11 cellular contexts compared by ENCODE assay signal in genomic region chr6:35419431-35419830, GRCh38. TPM values are rescaled to one million over a fixed set of nuclear protein-coding genes. Genes with fewer than 3 reads are reported as not detected.
DNase-seq lines count a peak whose midpoint lies in the region; ATAC-seq, FAIRE-seq and TF ChIP-seq lines count a peak whose summit lies in the region.
"Had no signal": no experiment of that assay in that cellular context is flagged by ENCODE, and none has a peak within 500 bp of the region (broad histone marks: within the 10 kb centered on the region; RNA-seq: fewer than 3 reads in every experiment).

No MANE protein-coding gene starts in this region.

- no peaks in the 10 kb centered on the region for H3K9me2 ChIP-seq in OCI-LY1 (ENCODE audit: low read depth, low read length)

- H3K4me2 ChIP-seq in HepG2 (ENCODE audit: low read depth, low read length) (no peak overlapping the region), OCI-LY1 (ENCODE audit: low read length) (no peak overlapping the region)

- intact Hi-C loops in HepG2 (cut with micrococcal nuclease; ENCODE audit: unreplicated experiment) (loop anchor here (1.0 kb wide), 1 partner anchor 30 kb away; no protein-coding TSS in a partner anchor), right lobe of liver (cut with DNase I) (no loop called here)

- H3K9me3 Mint-ChIP-seq in endodermal cell = no peaks in the 10 kb centered on the region

- H3K9ac ChIP-seq in HepG2 (ENCODE audit: insufficient read depth, low read depth, low read length) (no peak overlapping the region), OCI-LY1 (ENCODE audit: low read length) (no peak overlapping the region), endodermal cell (ENCODE audit: extremely low read depth, low read length, poor library complexity, severe bottlenecking) (no peak overlapping the region)

- H4K20me1 ChIP-seq in HepG2 (ENCODE audit: insufficient read depth, low read length) (peaks cover 3% of the 10 kb centered on the region; the same call in 1 of the 2 replicates), OCI-LY1 (ENCODE audit: insufficient read depth, low read length) (no peaks in the 10 kb centered on the region)

- H2AFZ ChIP-seq in HepG2 (ENCODE audit: low read length) = no peak overlapping the region
- no peak overlapping the region for H2AFZ ChIP-seq in OCI-LY1 (ENCODE audit: low read length)

- no peak for TF ChIP-seq EP300 in HepG2 (IDR thresholded peaks at IDR 0.05; ENCODE audit: low read depth in 2 of 2, low read length in 2 of 2)
- no peak for TF ChIP-seq EP300 in HepG2 (CRISPR knock-in tag; IDR thresholded peaks at IDR 0.05; ENCODE audit: borderline replicate concordance)

- no peaks in the 10 kb centered on the region for H3K9me3 ChIP-seq in HepG2 (ENCODE audit: low read length)
- no peaks in the 10 kb centered on the region for H3K9me3 ChIP-seq in right lobe of liver
- no peaks in the 10 kb centered on the region for H3K9me3 ChIP-seq in OCI-LY1 (ENCODE audit: low read length)
- no peaks in the 10 kb centered on the region for H3K9me3 ChIP-seq in endodermal cell (ENCODE audit: control insufficient read depth, low read length)

- DNase-seq in HepG2 (ENCODE audit: low spot score) (peak; percentile 50), right lobe of liver (no peak), endodermal cell (peak; percentile 54), HK-2 (ENCODE audit: unreplicated experiment) (no peak), SW480 (ENCODE audit: low spot score) (no peak)
- no peak for DNase-seq in activated effector memory CD4-positive, alpha-beta T cell treated with Interleukin-2 at 50 U/mL for 16 hours
- DNase-seq: NCI-H1048 had no signal

- H3K27ac ChIP-seq in HepG2 (ENCODE audit: extremely low read length, insufficient read depth, low read length) = no peak overlapping the region
- no peak overlapping the region for H3K27ac ChIP-seq in right lobe of liver
- H3K27ac ChIP-seq in OCI-LY1 (ENCODE audit: low read depth, low read length, poor library complexity, severe bottlenecking) = no peak overlapping the region
- no peak overlapping the region for H3K27ac ChIP-seq in endodermal cell (ENCODE audit: low read depth, low read length)

- in situ Hi-C loops in HepG2 (cut with HindIII; ENCODE audit: extremely low pct_ligation_motif_present, low pct_unique_long_range_greater_than_20kb) = no loop called here

- H3K4me1 ChIP-seq in HepG2 (ENCODE audit: insufficient read depth, low read length) = peaks cover 30% of the 10 kb centered on the region
- H3K4me1 ChIP-seq in right lobe of liver = peaks cover 0 to 26% (median 7%) of the 10 kb centered on the region in 4 donors
- H3K4me1 ChIP-seq in OCI-LY1 (ENCODE audit: insufficient read depth, low read length, severe bottlenecking) = peaks cover 18% of the 10 kb centered on the region
- H3K4me1 ChIP-seq in endodermal cell (ENCODE audit: control insufficient read depth, insufficient read depth, low read length) = no peaks in the 10 kb centered on the region

- peaks cover 3 to 26% of the 10 kb centered on the region in 2 experiments; a peak in 4 of 5 replicates for H3K36me3 ChIP-seq in HepG2 (replicated peaks in 1 of 2; ENCODE audit: control insufficient read depth in 1 of 2, insufficient read depth in 2 of 2, low read length in 2 of 2)
- H3K36me3 ChIP-seq in right lobe of liver = peaks cover 0 to 6% (median 1%) of the 10 kb centered on the region in 4 donors
- no peaks in the 10 kb centered on the region; the same call in 1 of the 2 replicates for H3K36me3 ChIP-seq in OCI-LY1 (ENCODE audit: insufficient read depth, low read length)
- no peaks in the 10 kb centered on the region for H3K36me3 ChIP-seq in endodermal cell (ENCODE audit: control insufficient read depth, insufficient read depth, low read length)

- H3K4me1 Mint-ChIP-seq in endodermal cell = peaks cover 19% of the 10 kb centered on the region

- no peak overlapping the region for H3K4me3 Mint-ChIP-seq in endodermal cell

- peaks cover 2% of the 10 kb centered on the region for H3K36me3 Mint-ChIP-seq in endodermal cell (ENCODE audit: low read depth)

- peak overlapping the region; percentile 55 for H3K27ac Mint-ChIP-seq in endodermal cell

- TF ChIP-seq CTCF in HepG2 (CRISPR knock-in tag; IDR thresholded peaks at IDR 0.05) = peak; percentile 62
- TF ChIP-seq CTCF in right lobe of liver (IDR thresholded peaks at IDR 0.05) = no peak
- peak; percentile 54; the same call in 1 of the 2 replicates for TF ChIP-seq CTCF in OCI-LY1 (IDR thresholded peaks at IDR 0.05; ENCODE audit: low read length)
- peak; percentile 63 for TF ChIP-seq CTCF in endodermal cell (conservative IDR thresholded peaks at IDR 0.05)

- no peaks in the 10 kb centered on the region for H3K79me2 ChIP-seq in HepG2 (ENCODE audit: insufficient read depth, low read length)
- no peaks in the 10 kb centered on the region for H3K79me2 ChIP-seq in OCI-LY1 (ENCODE audit: insufficient read depth, low read length)

- 60% methylated on average over 4 of the region's 4 CpGs for WGBS in HepG2 (ENCODE audit: low lambda C conversion rate)
- WGBS in right lobe of liver (ENCODE audit: insufficient coverage, low coverage, low lambda C conversion rate, missing lambda C conversion rate) = 58% methylated on average over 3 of the region's 4 CpGs
- WGBS in endodermal cell (ENCODE audit: insufficient coverage in 1 of 2, insufficient read length in 1 of 2), 2 experiments = 64 to 71% methylated on average over 4 of the region's 4 CpGs

- H3F3A ChIP-seq in OCI-LY1 (ENCODE audit: insufficient read depth, low read length) = no peaks in the 10 kb centered on the region

- no peak overlapping the region for H3K4me3 ChIP-seq in HepG2 (replicated peaks in 1 of 3; ENCODE audit: insufficient read depth in 1 of 3, low read depth in 2 of 3, low read length in 3 of 3)
- H3K4me3 ChIP-seq in right lobe of liver = no peak overlapping the region
- no peak overlapping the region for H3K4me3 ChIP-seq in OCI-LY1 (ENCODE audit: low read depth, low read length, poor library complexity, severe bottlenecking)
- no peak overlapping the region for H3K4me3 ChIP-seq in endodermal cell (ENCODE audit: low read length)

- H3K27me3 ChIP-seq in HepG2 (ENCODE audit: control insufficient read depth in 1 of 2, insufficient read depth in 2 of 2, low read length in 2 of 2) (no peaks in the 10 kb centered on the region), right lobe of liver (no peaks in the 10 kb centered on the region), OCI-LY1 (ENCODE audit: insufficient read depth, low read length) (no peaks in the 10 kb centered on the region), endodermal cell (ENCODE audit: control insufficient read depth, insufficient read depth, low read length, poor library complexity, severe bottlenecking) (no peaks in the 10 kb centered on the region)

- TF ChIP-seq POLR2A in HepG2 (IDR thresholded peaks at IDR 0.05; ENCODE audit: insufficient read depth in 1 of 2, low read depth in 2 of 2, low read length in 2 of 2) = no peak
- TF ChIP-seq POLR2A in right lobe of liver (IDR thresholded peaks at IDR 0.05) = no peak

- no TSS peak for BruUV-seq in HepG2 (replicated peaks; lab: Mats Ljungman, UMichigan)

- CTCF ChIA-PET in HepG2 (lab: Yijun Ruan, JAX; ENCODE audit: low intra/inter-chr PET ratio, low total read pairs) = interaction anchor here (1.4 kb wide), 1 partner anchor 30 kb away, joined by 7 read pairs; no protein-coding TSS in a partner anchor

- ATAC-seq in HepG2 = 0 out of 3 replicates have a peak, but pooled peaks have one; percentile 9
- no peak for ATAC-seq in right lobe of liver
- ATAC-seq in HG03108 (IDR thresholded peaks at IDR 0.05; ENCODE audit: unreplicated experiment) = no peak

- peak; percentile 72 for FAIRE-seq in HepG2 (lab: Jason Lieb, UNC)
- FAIRE-seq: endometrium, H54 had no signal

- POLR2A ChIA-PET in HepG2 (lab: Yijun Ruan, JAX) = interaction anchor here (0.8 kb wide), 1 partner anchor 30 kb away, joined by 3 read pairs; no protein-coding TSS in a partner anchor

- TF ChIP-seq RAD21 in HepG2 (CRISPR knock-in tag; IDR thresholded peaks at IDR 0.05) = peak; percentile 61

- H3K27me3 Mint-ChIP-seq in endodermal cell (ENCODE audit: insufficient read depth) = no peaks in the 10 kb centered on the region

RNA-seq across cellular contexts. Expression of gene FANCE, which starts 32.7 kb away (rescaled TPM):
- 9.7 and 11.2 TPM in 2 replicates for total RNA-seq in HepG2 (2016; rRNA removed; fragmentation: Illumina TruSeq; extraction: Trizol)
- total RNA-seq in HepG2 (2016; cell fraction: cytosol; rRNA removed; fragmentation: Illumina TruSeq; extraction: Trizol; ENCODE audit: low read depth) = 1.9 and 2.5 TPM in 2 replicates
- total RNA-seq in HepG2 (2016; cell fraction: insoluble cytoplasmic fraction; rRNA removed; fragmentation: Illumina TruSeq; extraction: Trizol) = 9.2 and 10.0 TPM in 2 replicates
- total RNA-seq in HepG2 (2016; cell fraction: membrane; rRNA removed; fragmentation: Illumina TruSeq; extraction: Trizol) = 6.3 and 6.7 TPM in 2 replicates
- total RNA-seq in HepG2 (2016; cell fraction: nucleus; rRNA removed; fragmentation: Illumina TruSeq; extraction: Trizol) = 4.8 and 7.1 TPM in 2 replicates
- 7.1 and 7.9 TPM in 2 replicates for polyA plus RNA-seq in HepG2 (2011; rRNA removed)
- 6.3 and 6.8 TPM in 2 replicates for polyA plus RNA-seq in HepG2 (2011; cell fraction: cytosol; rRNA removed)
- polyA plus RNA-seq in HepG2 (2011; cell fraction: nucleus; rRNA removed) = 6.9 and 8.4 TPM in 2 replicates
- 4.1 and 4.3 TPM in 2 replicates for polyA plus RNA-seq in HepG2 (2012)
- polyA plus RNA-seq in HepG2 (2016; cell fraction: cytosol; fragmentation: Illumina TruSeq; extraction: Trizol; ENCODE audit: low read depth) = 1.5 and 1.6 TPM in 2 replicates
- 7.5 and 8.6 TPM in 2 replicates for polyA plus RNA-seq in HepG2 (2016; cell fraction: insoluble cytoplasmic fraction; fragmentation: Illumina TruSeq; extraction: Trizol; ENCODE audit: low read depth)
- 3.0 and 4.3 TPM in 2 replicates for polyA plus RNA-seq in HepG2 (2016; cell fraction: membrane; fragmentation: Illumina TruSeq; extraction: Trizol; ENCODE audit: low read depth)
- polyA plus RNA-seq in HepG2 (2016; cell fraction: nucleus; fragmentation: Illumina TruSeq; extraction: Trizol; ENCODE audit: insufficient read depth, low read depth) = 13.2 and 13.8 TPM in 2 replicates
- polyA minus RNA-seq in HepG2 (2011; rRNA and poly(A)+ RNA removed; ENCODE audit: low replicate concordance) = 14.3 and 23.1 TPM in 2 replicates
- polyA minus RNA-seq in HepG2 (2011; cell fraction: cytosol; rRNA and poly(A)+ RNA removed) = 5.5 TPM in 2 replicates
- polyA minus RNA-seq in HepG2 (2011; cell fraction: nucleus; rRNA and poly(A)+ RNA removed) = 1.8 and 2.4 TPM in 2 replicates
- 1 to 10 TPM in 3 of 6 experiments, under 1 TPM in 3; 0.44 to 1.7 (median 0.95) TPM for total RNA-seq in right lobe of liver
- 10 to 100 TPM; 13.5 to 16.4 TPM for total RNA-seq in endodermal cell
- 13.3 TPM for polyA plus RNA-seq in endodermal cell (2013, experiment 1 of 2)
- 14.2 TPM for polyA plus RNA-seq in endodermal cell (2013, experiment 2 of 2)

RNA-seq across cellular contexts. Expression of gene RPL10A, which starts 48.8 kb away (rescaled TPM):
- total RNA-seq in HepG2 (2016; rRNA removed; fragmentation: Illumina TruSeq; extraction: Trizol) = 1,854 and 2,285 TPM in 2 replicates
- total RNA-seq in HepG2 (2016; cell fraction: cytosol; rRNA removed; fragmentation: Illumina TruSeq; extraction: Trizol; ENCODE audit: low read depth) = 2,437 and 2,775 TPM in 2 replicates
- total RNA-seq in HepG2 (2016; cell fraction: insoluble cytoplasmic fraction; rRNA removed; fragmentation: Illumina TruSeq; extraction: Trizol) = 1,859 and 2,386 TPM in 2 replicates
- 4,119 and 4,316 TPM in 2 replicates for total RNA-seq in HepG2 (2016; cell fraction: membrane; rRNA removed; fragmentation: Illumina TruSeq; extraction: Trizol)
- 734 and 771 TPM in 2 replicates for total RNA-seq in HepG2 (2016; cell fraction: nucleus; rRNA removed; fragmentation: Illumina TruSeq; extraction: Trizol)
- 2,253 and 2,726 TPM in 2 replicates for polyA plus RNA-seq in HepG2 (2011; rRNA removed)
- 2,315 and 3,589 TPM in 2 replicates for polyA plus RNA-seq in HepG2 (2011; cell fraction: cytosol; rRNA removed)
- polyA plus RNA-seq in HepG2 (2011; cell fraction: nucleus; rRNA removed) = 1,402 and 1,561 TPM in 2 replicates
- 2,161 and 2,246 TPM in 2 replicates for polyA plus RNA-seq in HepG2 (2012)
- polyA plus RNA-seq in HepG2 (2016; cell fraction: cytosol; fragmentation: Illumina TruSeq; extraction: Trizol; ENCODE audit: low read depth) = 3,096 and 3,343 TPM in 2 replicates
- 2,345 and 2,428 TPM in 2 replicates for polyA plus RNA-seq in HepG2 (2016; cell fraction: insoluble cytoplasmic fraction; fragmentation: Illumina TruSeq; extraction: Trizol; ENCODE audit: low read depth)
- 4,116 and 4,234 TPM in 2 replicates for polyA plus RNA-seq in HepG2 (2016; cell fraction: membrane; fragmentation: Illumina TruSeq; extraction: Trizol; ENCODE audit: low read depth)
- polyA plus RNA-seq in HepG2 (2016; cell fraction: nucleus; fragmentation: Illumina TruSeq; extraction: Trizol; ENCODE audit: insufficient read depth, low read depth) = 1,389 and 1,424 TPM in 2 replicates
- polyA minus RNA-seq in HepG2 (2011; rRNA and poly(A)+ RNA removed; ENCODE audit: low replicate concordance) = 921 and 1,139 TPM in 2 replicates
- polyA minus RNA-seq in HepG2 (2011; cell fraction: cytosol; rRNA and poly(A)+ RNA removed) = 630 and 657 TPM in 2 replicates
- 275 and 369 TPM in 2 replicates for polyA minus RNA-seq in HepG2 (2011; cell fraction: nucleus; rRNA and poly(A)+ RNA removed)
- 100 to 1,000 TPM; 366 to 446 (median 412) TPM for total RNA-seq in right lobe of liver
- total RNA-seq in endodermal cell = 1,000 to 10,000 TPM; 1,411 to 1,652 TPM
- 1,752 TPM for polyA plus RNA-seq in endodermal cell (2013, experiment 1 of 2)
- 1,640 TPM for polyA plus RNA-seq in endodermal cell (2013, experiment 2 of 2)

Comparison
In these comparisons a context has a peak if more than half of its experiments do, and no peak if none do; other contexts are left out.
1. DNase-seq: peak in HepG2 (single experiment) and endodermal cell (single experiment); none in right lobe of liver (0 of 3), HK-2 (single experiment), SW480 (single experiment) and activated effector memory CD4-positive, alpha-beta T cell treated with Interleukin-2 at 50 U/mL for 16 hours (single experiment).
2. CTCF ChIP-seq: peak in HepG2 (single experiment), OCI-LY1 (single experiment) and endodermal cell (single experiment); none in right lobe of liver (0 of 4).